30 cellular contexts compared by ENCODE assay signal in the genomic region with DNA sequence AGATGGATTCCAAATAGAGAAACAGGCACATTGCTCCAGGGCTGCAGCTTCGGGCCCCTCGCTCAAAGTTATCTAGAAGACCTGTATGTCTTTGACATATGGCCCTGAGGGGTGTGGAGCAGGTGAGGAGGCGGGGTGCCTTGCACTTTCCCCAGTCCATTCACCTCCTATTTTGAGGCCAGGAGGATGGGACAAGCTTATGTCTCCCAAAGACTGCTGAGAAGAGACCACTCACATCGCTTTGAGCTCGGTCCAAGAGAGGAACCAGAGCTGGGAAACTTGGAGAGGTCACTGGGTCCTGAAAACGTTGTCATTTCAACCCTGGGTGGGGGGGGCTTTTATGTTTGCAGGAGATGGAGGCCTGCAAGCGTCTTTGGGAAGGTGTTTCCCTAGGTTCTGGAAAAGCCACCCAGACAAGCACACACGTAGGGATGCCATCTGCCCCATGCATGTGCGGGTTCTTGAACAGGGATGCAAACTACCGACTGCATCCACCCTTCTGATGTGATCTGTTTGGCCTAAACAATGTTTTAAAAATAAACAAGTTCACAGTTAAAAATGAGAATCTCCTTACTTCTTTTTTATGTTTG.
"Had no signal": no experiment of that assay in that cellular context is flagged by ENCODE, and none has a peak within 500 bp of the region (broad histone marks: within the 10 kb centered on the region; RNA-seq: fewer than 3 reads in every experiment).

No MANE protein-coding gene starts in this region.

- ATAC-seq: activated CD4-positive, alpha-beta T cell treated with anti-CD3 and anti-CD28 coated beads for 36 hours; activated CD8-positive, alpha-beta T cell treated with anti-CD3 and anti-CD28 coated beads, Interleukin-2, amount 10 ng/mL, durations not matched to agents 7 days and 5 days; activated naive CD4-positive, alpha-beta T cell treated with anti-CD3 and anti-CD28 coated beads, Interleukin-2, amount 50 U/mL, for 72 hours; Panc1 had no signal

- H3K4me3 ChIP-seq: adrenal gland, MG63, SJCRH30, SK-N-MC had no signal

- H3K27me3 ChIP-seq: adrenal gland, brain microvascular endothelial cell, MG63, SJCRH30 had no signal

- H3K4me1 ChIP-seq: adrenal gland, SJCRH30 had no signal

- H3K27ac ChIP-seq: adrenal gland, brain microvascular endothelial cell, SJCRH30, SK-N-MC, WERI-Rb-1 had no signal

- H3K27ac Mint-ChIP-seq: activated CD4-positive, alpha-beta T cell treated with anti-CD3 and anti-CD28 coated beads for 36 hours; activated CD8-positive, alpha-beta T cell treated with anti-CD3 and anti-CD28 coated beads, Interleukin-2, amount 10 ng/mL, durations not matched to agents 7 days and 5 days; activated naive CD4-positive, alpha-beta T cell treated with anti-CD3 and anti-CD28 coated beads for 36 hours; activated naive CD4-positive, alpha-beta T cell treated with anti-CD3 and anti-CD28 coated beads, Interleukin-2, amount 50 U/mL, for 72 hours; activated T-cell treated with anti-CD3 and anti-CD28 coated beads, Interleukin-2, amount 50 U/mL, for 24 hours; activated T-helper 2 cell treated with anti-CD3 and anti-CD28 coated beads, Interferon-gamma antibody, Interleukin-2, Interleukin-4, amounts not matched to agents 10 μg/mL and 5 μg/mL and 100 μg/mL, durations not matched to agents 14 hours and 24 hours and 36 hours had no signal

- H3K4me3 Mint-ChIP-seq: activated CD4-positive, alpha-beta T cell treated with anti-CD3 and anti-CD28 coated beads for 36 hours; activated CD4-positive, alpha-beta T cell treated with anti-CD3 and anti-CD28 coated beads, Interleukin-2, amount 10 ng/mL, durations not matched to agents 7 days and 5 days; activated CD8-positive, alpha-beta T cell treated with anti-CD3 and anti-CD28 coated beads, Interleukin-2, amount 10 ng/mL, durations not matched to agents 7 days and 5 days; activated naive CD4-positive, alpha-beta T cell treated with anti-CD3 and anti-CD28 coated beads for 36 hours; activated T-cell treated with anti-CD3 and anti-CD28 coated beads, Interleukin-2, amount 50 U/mL, for 24 hours had no signal

- DNase-seq: activated CD4-positive, alpha-beta T cell treated with anti-CD3 and anti-CD28 coated beads for 36 hours; activated CD4-positive, alpha-beta T cell treated with anti-CD3 and anti-CD28 coated beads, Interleukin-2, amount 10 ng/mL, durations not matched to agents 7 days and 5 days; activated CD4-positive, alpha-beta T cell treated with anti-CD3 and anti-CD28 coated beads, Interleukin-2, amount 50 U/mL, for 48 hours; activated CD4-positive, CD25-positive, alpha-beta regulatory T cell; activated CD8-positive, alpha-beta T cell treated with anti-CD3 and anti-CD28 coated beads, Interleukin-2, amount 10 ng/mL, durations not matched to agents 7 days and 5 days; activated gamma-delta T cell; activated naive CD4-positive, alpha-beta T cell treated with anti-CD3 and anti-CD28 coated beads for 36 hours; activated T-cell treated with anti-CD3 and anti-CD28 coated beads, Interleukin-2, amount 50 U/mL, for 24 hours; adrenal gland; anterior cingulate cortex; brain microvascular endothelial cell; central memory CD4-positive, alpha-beta T cell; Kasumi-1; KG1; MG63; NCI-H1048; NCI-H1105 treated with DMSO at 0.1 percent for 48 hours; NCI-H1436; NCI-H1694; NCI-H2029; NCI-H345; NCI-H524 treated with DMSO at 0.1 percent for 48 hours; SHP77; SJCRH30; T1000; WERI-Rb-1 had no signal

- H3K36me3 Mint-ChIP-seq: activated naive CD4-positive, alpha-beta T cell treated with anti-CD3 and anti-CD28 coated beads, Interleukin-2, amount 50 U/mL, for 72 hours had no signal

- H3K9me3 Mint-ChIP-seq: activated CD4-positive, alpha-beta T cell treated with anti-CD3 and anti-CD28 coated beads, Interleukin-2, amount 10 ng/mL, durations not matched to agents 7 days and 5 days; activated naive CD4-positive, alpha-beta T cell treated with anti-CD3 and anti-CD28 coated beads for 36 hours; activated naive CD4-positive, alpha-beta T cell treated with anti-CD3 and anti-CD28 coated beads, Interleukin-2, amount 50 U/mL, for 72 hours; activated T-cell treated with anti-CD3 and anti-CD28 coated beads, Interleukin-2, amount 50 U/mL, for 24 hours; activated T-helper 2 cell treated with anti-CD3 and anti-CD28 coated beads, Interferon-gamma antibody, Interleukin-2, Interleukin-4, amounts not matched to agents 10 μg/mL and 5 μg/mL and 100 μg/mL, durations not matched to agents 14 hours and 24 hours and 36 hours had no signal

- H3K27me3 Mint-ChIP-seq: activated CD4-positive, alpha-beta T cell treated with anti-CD3 and anti-CD28 coated beads for 36 hours; activated T-cell treated with anti-CD3 and anti-CD28 coated beads, Interleukin-2, amount 50 U/mL, for 24 hours had no signal

- H3K9me3 ChIP-seq: adrenal gland, MG63, SJCRH30 had no signal

- H3K36me3 ChIP-seq: adrenal gland, brain microvascular endothelial cell, MG63, SJCRH30, WERI-Rb-1 had no signal
